In genomic region chr14:95452176-95452889, GRCh38 we compare ENCODE assay signal across 8 cellular contexts.
DNase-seq lines count a peak whose midpoint lies in the region; ATAC-seq and TF ChIP-seq lines count a peak whose summit lies in the region.

No MANE protein-coding gene starts in this region.

- no peaks in the 10 kb centered on the region for H3K9me3 ChIP-seq in effector memory CD4-positive, alpha-beta T cell (ENCODE audit: control insufficient read depth, low read length)
- H3K9me3 ChIP-seq in tibial artery (no peaks in the 10 kb centered on the region), gastrocnemius medialis (no peaks in the 10 kb centered on the region)

- H3K4me3 ChIP-seq in effector memory CD4-positive, alpha-beta T cell (ENCODE audit: insufficient read depth, low read depth, low read length, poor library complexity, severe bottlenecking), result no peak overlapping the region
- no peak overlapping the region for H3K4me3 ChIP-seq in tibial artery
- H3K4me3 ChIP-seq in gastrocnemius medialis, result no peak overlapping the region

- in situ Hi-C loops in gastrocnemius medialis (cut with MboI; ENCODE audit: low sequenced_read_pairs in 4 of 4), result no loop called here

- CTCF ChIA-PET in Calu3 (lab: Charles Lee), result interaction anchor here (0.5 to 1.3 kb wide), 10 partner anchors 8 to 975 kb away, joined by 3 to 9 read pairs (median 5); no protein-coding TSS in a partner anchor

- intact Hi-C loops in Calu3 (cut with micrococcal nuclease; ENCODE audit: unreplicated experiment), result no loop called here
- intact Hi-C loops in tibial artery (cut with DNase I; ENCODE audit: low total_unique reads), result no loop called here
- intact Hi-C loops in gastrocnemius medialis (cut with DNase I; ENCODE audit: low total_unique reads), result no loop called here

- no peak for TF ChIP-seq POLR2A in gastrocnemius medialis (IDR thresholded peaks at IDR 0.05)

- peak; percentile 21 for DNase-seq in Calu3
- peak; percentile 11 for DNase-seq in HT1080 (ENCODE audit: low read depth)
- DNase-seq in amniotic epithelial cell (ENCODE audit: low read depth), result peak; percentile 10
- DNase-seq in lung microvascular endothelial cell (ENCODE audit: low read depth in 2 of 2), result peak; percentile 30 to 43
- no peak for DNase-seq in effector memory CD4-positive, alpha-beta T cell
- DNase-seq in NCI-H446 treated with DMSO at 0.1 percent for 48 hours (lab: John Stamatoyannopoulos, UW), result no peak
- no peak for DNase-seq in tibial artery
- no peak for DNase-seq in gastrocnemius medialis

- H3K27ac ChIP-seq in effector memory CD4-positive, alpha-beta T cell (ENCODE audit: insufficient read depth, low read length, poor library complexity, severe bottlenecking), result no peak overlapping the region
- H3K27ac ChIP-seq in tibial artery (no peak overlapping the region), gastrocnemius medialis (no peak overlapping the region)

- no peak for ATAC-seq in gastrocnemius medialis

- H3K4me3 Mint-ChIP-seq in Calu3 (ENCODE audit: low read depth, unreplicated experiment), result no peak overlapping the region

- TF ChIP-seq CTCF in Calu3 (IDR thresholded peaks at IDR 0.05; ENCODE audit: unreplicated experiment) (peak; percentile 22), tibial artery (IDR thresholded peaks at IDR 0.05) (peak in 1 of 2 experiments; percentile 20), gastrocnemius medialis (IDR thresholded peaks at IDR 0.05 in 4 of 5, conservative IDR thresholded peaks at IDR 0.05 in 1 of 5) (no peak)

- H3K36me3 ChIP-seq in effector memory CD4-positive, alpha-beta T cell (ENCODE audit: control insufficient read depth, insufficient read depth, low read length), result peaks cover 92% of the 10 kb centered on the region
- H3K36me3 ChIP-seq in tibial artery, result peaks cover 25 to 79% (median 68%) of the 10 kb centered on the region in 3 donors
- H3K36me3 ChIP-seq in gastrocnemius medialis, result no peaks in the 10 kb centered on the region

- no TSS peak for BruUV-seq in Calu3 (replicated peaks; lab: Mats Ljungman, UMichigan)

- H3K27me3 ChIP-seq in effector memory CD4-positive, alpha-beta T cell (replicated peaks; ENCODE audit: control insufficient read depth, insufficient read depth, low read length, poor library complexity, severe bottlenecking), result no peaks in the 10 kb centered on the region
- no peaks in the 10 kb centered on the region for H3K27me3 ChIP-seq in tibial artery
- H3K27me3 ChIP-seq in gastrocnemius medialis, result no peaks in the 10 kb centered on the region

- no peaks in the 10 kb centered on the region for H3K27me3 Mint-ChIP-seq in Calu3 (ENCODE audit: unreplicated experiment)

- H3K27ac Mint-ChIP-seq in Calu3 (ENCODE audit: unreplicated experiment), result no peak overlapping the region

- no peaks in the 10 kb centered on the region for H3K36me3 Mint-ChIP-seq in Calu3 (ENCODE audit: insufficient read depth, unreplicated experiment)

- no peaks in the 10 kb centered on the region for H3K9me3 Mint-ChIP-seq in Calu3 (ENCODE audit: low read depth, unreplicated experiment)

- no peaks in the 10 kb centered on the region for H3K4me1 ChIP-seq in effector memory CD4-positive, alpha-beta T cell (ENCODE audit: control insufficient read depth, insufficient read depth, low read length, poor library complexity, severe bottlenecking)
- H3K4me1 ChIP-seq in tibial artery (peaks cover 0 to 3% (median 0%) of the 10 kb centered on the region in 4 donors), gastrocnemius medialis (peaks cover 0 to 2% of the 10 kb centered on the region in 2 donors)

- no peaks in the 10 kb centered on the region for H3K4me1 Mint-ChIP-seq in Calu3 (ENCODE audit: low read depth, unreplicated experiment)

Comparison
In these comparisons a context has a peak if more than half of its experiments do, and no peak if none do; other contexts are left out.
1. DNase-seq: peak in Calu3 (single experiment), HT1080 (single experiment), amniotic epithelial cell (single experiment) and lung microvascular endothelial cell (2 of 2); none in effector memory CD4-positive, alpha-beta T cell (0 of 3), NCI-H446 treated with DMSO at 0.1 percent for 48 hours (single experiment), tibial artery (0 of 2) and gastrocnemius medialis (0 of 2).